ENCODE assay signal across 8 cellular contexts in the genomic region with DNA sequence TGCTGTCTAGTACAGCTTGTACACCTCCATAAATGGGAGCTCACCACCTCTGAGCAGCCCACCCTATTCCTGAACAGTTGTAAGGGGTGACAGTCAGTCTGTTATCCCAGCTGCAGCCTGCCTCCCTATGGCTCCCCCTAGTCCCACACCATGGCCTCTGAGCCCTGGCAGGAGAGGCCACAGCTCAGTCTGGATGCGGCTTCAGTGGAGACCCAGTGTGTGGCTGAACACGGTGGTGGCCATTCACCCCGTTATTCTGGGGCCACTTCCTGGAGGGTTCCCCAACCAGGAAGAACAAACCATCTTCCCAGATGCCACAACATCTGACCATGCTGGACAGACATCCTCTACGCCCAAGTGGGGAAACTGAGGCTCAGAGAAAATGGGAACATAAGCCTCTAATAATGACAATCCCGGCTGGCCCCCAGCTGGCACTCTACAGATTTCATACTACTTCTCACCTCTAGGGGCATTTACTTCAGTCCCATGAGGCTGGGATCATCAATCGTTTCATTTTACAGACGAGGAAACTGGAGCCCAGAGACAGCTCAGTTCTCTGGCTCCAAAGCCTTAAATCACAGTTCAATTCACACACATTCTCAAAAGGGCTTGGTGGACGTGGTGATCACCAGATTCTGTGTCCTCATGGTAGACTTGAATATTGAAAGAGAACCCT. TPM values are rescaled to one million over a fixed set of nuclear protein-coding genes. Genes with fewer than 3 reads are reported as not detected.
DNase-seq lines count a peak whose midpoint lies in the region; ATAC-seq and TF ChIP-seq lines count a peak whose summit lies in the region.

No MANE protein-coding gene starts in this region.

- H3K27me3 Mint-ChIP-seq in neural crest cell (ENCODE audit: low read depth) = peaks cover 3% of the 10 kb centered on the region
- peaks cover 42 to 50% of the 10 kb centered on the region in 2 donors for H3K27me3 Mint-ChIP-seq in natural killer cell treated with Interleukin-12 subunit alpha and Interleukin-12 subunit beta and Interleukin-15 and Interleukin-18, amount 100 ng/mL, for 72 hours

- no peak overlapping the region for H3K9ac ChIP-seq in KMS-11

- no peak for ATAC-seq in natural killer cell treated with Interleukin-12 subunit alpha and Interleukin-12 subunit beta and Interleukin-15 and Interleukin-18, amount 100 ng/mL, for 72 hours
- ATAC-seq in HG03439 (IDR thresholded peaks at IDR 0.05; ENCODE audit: unreplicated experiment) = no peak

- in situ Hi-C loops in astrocyte of the spinal cord (cut with HindIII; ENCODE audit: low sequenced_read_pairs) = no loop called here

- H3K4me3 ChIP-seq in KMS-11 (IDR thresholded peaks at IDR 0.05; ENCODE audit: insufficient read depth, low read depth, low read length) (no peak overlapping the region), astrocyte of the spinal cord (ENCODE audit: low read depth, low read length) (no peak overlapping the region)

- H4K20me1 ChIP-seq in KMS-11 (ENCODE audit: insufficient read depth) = no peaks in the 10 kb centered on the region

- peaks cover 19% of the 10 kb centered on the region for H3K4me1 Mint-ChIP-seq in neural crest cell
- no peaks in the 10 kb centered on the region for H3K4me1 Mint-ChIP-seq in natural killer cell treated with Interleukin-12 subunit alpha and Interleukin-12 subunit beta and Interleukin-15 and Interleukin-18, amount 100 ng/mL, for 72 hours (ENCODE audit: low read depth in 2 of 2)

- DNase-seq in GM03348 (ENCODE audit: low spot score) = peak; percentile 63
- DNase-seq in astrocyte of the spinal cord (ENCODE audit: low read depth, low spot score) = no peak
- DNase-seq in neural crest cell (ENCODE audit: low read depth, low spot score) = no peak
- DNase-seq in T-helper 9 cell = no peak
- DNase-seq in COLO668 (lab: John Stamatoyannopoulos, UW; ENCODE audit: unreplicated experiment) = no peak
- no peak for DNase-seq in natural killer cell treated with Interleukin-12 subunit alpha and Interleukin-12 subunit beta and Interleukin-15 and Interleukin-18, amount 100 ng/mL, for 72 hours (ENCODE audit: low spot score)

- TF ChIP-seq CTCF in KMS-11 (conservative IDR thresholded peaks at IDR 0.05; ENCODE audit: low read depth, low read length) = peak; percentile 52
- TF ChIP-seq CTCF in astrocyte of the spinal cord (IDR thresholded peaks at IDR 0.05; ENCODE audit: low read depth, low read length) = peak; percentile 31
- TF ChIP-seq CTCF in neural crest cell (conservative IDR thresholded peaks at IDR 0.05) = peak; percentile 48

- H3K4me2 ChIP-seq in KMS-11 = no peak overlapping the region

- peaks cover 5% of the 10 kb centered on the region; the same call in 1 of the 2 replicates for H3K27me3 ChIP-seq in KMS-11 (ENCODE audit: insufficient read depth, low read depth)

- H3K36me3 ChIP-seq in KMS-11 (ENCODE audit: insufficient read depth) = no peaks in the 10 kb centered on the region

- H2AFZ ChIP-seq in KMS-11 (ENCODE audit: low read depth) = no peak overlapping the region

- no peaks in the 10 kb centered on the region for H3K4me1 ChIP-seq in KMS-11 (ENCODE audit: low read depth, poor library complexity, severe bottlenecking)

- no peak overlapping the region for H3K4me3 Mint-ChIP-seq in neural crest cell
- no peak overlapping the region for H3K4me3 Mint-ChIP-seq in natural killer cell treated with Interleukin-12 subunit alpha and Interleukin-12 subunit beta and Interleukin-15 and Interleukin-18, amount 100 ng/mL, for 72 hours

- no peak overlapping the region for H3K27ac ChIP-seq in KMS-11

- no peaks in the 10 kb centered on the region for H3K79me2 ChIP-seq in KMS-11 (ENCODE audit: insufficient read depth, low read depth)

- H3K9me3 Mint-ChIP-seq in neural crest cell = no peaks in the 10 kb centered on the region
- no peaks in the 10 kb centered on the region for H3K9me3 Mint-ChIP-seq in natural killer cell treated with Interleukin-12 subunit alpha and Interleukin-12 subunit beta and Interleukin-15 and Interleukin-18, amount 100 ng/mL, for 72 hours

- no peaks in the 10 kb centered on the region for H3K36me3 Mint-ChIP-seq in neural crest cell (ENCODE audit: low read depth)
- H3K36me3 Mint-ChIP-seq in natural killer cell treated with Interleukin-12 subunit alpha and Interleukin-12 subunit beta and Interleukin-15 and Interleukin-18, amount 100 ng/mL, for 72 hours = no peaks in the 10 kb centered on the region

- no peak overlapping the region for H3K27ac Mint-ChIP-seq in neural crest cell (ENCODE audit: unreplicated experiment)
- no peak overlapping the region for H3K27ac Mint-ChIP-seq in natural killer cell treated with Interleukin-12 subunit alpha and Interleukin-12 subunit beta and Interleukin-15 and Interleukin-18, amount 100 ng/mL, for 72 hours

RNA-seq across cellular contexts. Expression of a gene that starts 9.3 kb away (rescaled TPM):
- 3.2 and 3.6 TPM in 2 replicates for total RNA-seq in neural crest cell
- not detected for total RNA-seq in natural killer cell treated with Interleukin-12 subunit alpha and Interleukin-12 subunit beta and Interleukin-15 and Interleukin-18, amount 100 ng/mL, for 72 hours
